ENCODE assay signal across 8 cellular contexts in the genomic region with DNA sequence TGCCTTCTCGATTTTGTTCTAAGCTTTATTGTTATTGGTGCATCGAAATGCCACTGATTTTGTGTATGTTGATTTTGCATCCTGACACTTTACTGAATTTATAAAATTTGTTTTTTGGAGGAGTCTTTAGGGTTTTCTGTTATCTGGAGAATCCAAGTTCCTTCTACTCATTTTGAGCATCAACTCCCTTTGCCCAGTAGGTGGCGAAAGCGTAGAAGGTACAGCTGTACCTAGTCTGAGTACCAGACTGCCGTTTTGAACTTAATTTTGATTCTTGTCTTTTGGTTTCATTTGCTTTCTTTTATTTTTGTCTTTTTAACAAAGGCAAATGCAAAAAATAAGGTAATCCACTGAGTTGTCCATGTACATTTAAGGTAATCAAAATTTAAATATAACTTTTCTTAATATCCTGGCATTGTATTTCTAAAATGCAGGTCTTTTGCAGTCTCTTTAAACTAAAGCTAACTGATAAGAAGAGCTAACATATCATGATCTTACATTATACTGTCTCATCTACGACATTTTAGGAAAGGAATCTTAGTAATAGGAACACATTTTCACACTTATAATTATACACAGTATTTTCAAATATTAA.
A peak's percentile ranks its signal among the peaks of the same experiment; 100 is the strongest.
DNase-seq lines count a peak whose midpoint lies in the region; ATAC-seq and TF ChIP-seq lines count a peak whose summit lies in the region.

No MANE protein-coding gene starts in this region.

- H3K4me2 ChIP-seq in MM.1S (ENCODE audit: low read depth, low read length) (no peak overlapping the region), neural cell (ENCODE audit: low read length) (no peak overlapping the region)

- H3K9me3 ChIP-seq in MM.1S (replicated peaks; ENCODE audit: insufficient read depth, low read length) (no peaks in the 10 kb centered on the region), neural cell (ENCODE audit: low read length) (no peaks in the 10 kb centered on the region)

- no peak overlapping the region for H3K27ac Mint-ChIP-seq in natural killer cell
- H3K27ac Mint-ChIP-seq in natural killer cell treated with Interleukin-12 subunit alpha and Interleukin-12 subunit beta and Interleukin-15 and Interleukin-18, amount 100 ng/mL, for 72 hours: no peak overlapping the region

- H3K27me3 ChIP-seq in MM.1S (replicated peaks; ENCODE audit: insufficient read depth, low read length) (no peaks in the 10 kb centered on the region), neural cell (ENCODE audit: insufficient read depth, low read depth, low read length) (no peaks in the 10 kb centered on the region)

- peak; percentile 45 for TF ChIP-seq CTCF in natural killer cell (IDR thresholded peaks at IDR 0.05)
- TF ChIP-seq CTCF in MM.1S (IDR thresholded peaks at IDR 0.05; ENCODE audit: low read length): peak; percentile 83
- peak; percentile 82 for TF ChIP-seq CTCF in neural cell (IDR thresholded peaks at IDR 0.05; ENCODE audit: poor library complexity, severe bottlenecking)

- no peaks in the 10 kb centered on the region for H4K20me1 ChIP-seq in MM.1S (ENCODE audit: insufficient read depth, low read length)
- no peaks in the 10 kb centered on the region for H4K20me1 ChIP-seq in neural cell (ENCODE audit: insufficient read depth)

- H3F3A ChIP-seq in MM.1S (ENCODE audit: insufficient read depth, low read length) (no peaks in the 10 kb centered on the region), neural cell (ENCODE audit: insufficient read depth, low read length, poor library complexity, severe bottlenecking) (peaks cover under 1% of the 10 kb centered on the region)

- no peaks in the 10 kb centered on the region for H3K36me3 Mint-ChIP-seq in natural killer cell
- H3K36me3 Mint-ChIP-seq in natural killer cell treated with Interleukin-12 subunit alpha and Interleukin-12 subunit beta and Interleukin-15 and Interleukin-18, amount 100 ng/mL, for 72 hours: no peaks in the 10 kb centered on the region

- TF ChIP-seq EP300 in neural cell (conservative IDR thresholded peaks at IDR 0.05; ENCODE audit: poor library complexity, severe bottlenecking): no peak

- H3K27me3 Mint-ChIP-seq in natural killer cell (ENCODE audit: low read depth in 2 of 2): peaks cover 0 to 6% of the 10 kb centered on the region in 2 donors
- peaks cover 4 to 19% of the 10 kb centered on the region in 2 donors for H3K27me3 Mint-ChIP-seq in natural killer cell treated with Interleukin-12 subunit alpha and Interleukin-12 subunit beta and Interleukin-15 and Interleukin-18, amount 100 ng/mL, for 72 hours

- H2AFZ ChIP-seq in MM.1S (ENCODE audit: low read length): no peak overlapping the region
- H2AFZ ChIP-seq in neural cell (ENCODE audit: low read depth, low read length): no peak overlapping the region

- H3K4me3 Mint-ChIP-seq in natural killer cell: no peak overlapping the region
- no peak overlapping the region for H3K4me3 Mint-ChIP-seq in natural killer cell treated with Interleukin-12 subunit alpha and Interleukin-12 subunit beta and Interleukin-15 and Interleukin-18, amount 100 ng/mL, for 72 hours

- TF ChIP-seq POLR2A in erythroblast (IDR thresholded peaks at IDR 0.05; ENCODE audit: low read length): no peak

- TF ChIP-seq RAD21 in neural cell (conservative IDR thresholded peaks at IDR 0.05): peak; percentile 85

- H3K4me1 ChIP-seq in MM.1S (ENCODE audit: low read length): no peaks in the 10 kb centered on the region

- ATAC-seq in natural killer cell (peak in 1 of 3 donors; percentile 47), HG02884 (IDR thresholded peaks at IDR 0.05; ENCODE audit: unreplicated experiment) (no peak)
- no peak for ATAC-seq in natural killer cell treated with Interleukin-12 subunit alpha and Interleukin-12 subunit beta and Interleukin-15 and Interleukin-18, amount 100 ng/mL, for 72 hours

- H3K4me3 ChIP-seq in MM.1S (ENCODE audit: low read length) (no peak overlapping the region), neural cell (ENCODE audit: low read length) (no peak overlapping the region)

- H3K9ac ChIP-seq in MM.1S (ENCODE audit: low read length): no peak overlapping the region
- no peak overlapping the region for H3K9ac ChIP-seq in neural cell (ENCODE audit: low read length)

- no peaks in the 10 kb centered on the region for H3K4me1 Mint-ChIP-seq in natural killer cell
- no peaks in the 10 kb centered on the region for H3K4me1 Mint-ChIP-seq in natural killer cell treated with Interleukin-12 subunit alpha and Interleukin-12 subunit beta and Interleukin-15 and Interleukin-18, amount 100 ng/mL, for 72 hours (ENCODE audit: low read depth in 2 of 2)

- H3K36me3 ChIP-seq in MM.1S (replicated peaks; ENCODE audit: insufficient read depth, low read length) (no peaks in the 10 kb centered on the region), neural cell (ENCODE audit: insufficient read depth, low read length) (no peaks in the 10 kb centered on the region)

- intact Hi-C loops in natural killer cell (cut with micrococcal nuclease): no loop called here

- DNase-seq in natural killer cell (no peak), H4 (ENCODE audit: low spot score) (peak; percentile 42), MM.1S (peak; percentile 79), SKM-1 treated with dmso at 0.1 percent for 144 hours (lab: John Stamatoyannopoulos, UW; ENCODE audit: unreplicated experiment) (peak; percentile 77), erythroblast (lab: John Stamatoyannopoulos, UW) (peak; percentile 48 to 55)
- no peak for DNase-seq in natural killer cell treated with Interleukin-12 subunit alpha and Interleukin-12 subunit beta and Interleukin-15 and Interleukin-18, amount 100 ng/mL, for 72 hours (ENCODE audit: low spot score)

- no peak overlapping the region for H3K27ac ChIP-seq in MM.1S (ENCODE audit: low read length)
- H3K27ac ChIP-seq in neural cell (ENCODE audit: low read length): no peak overlapping the region

- H3K9me2 ChIP-seq in MM.1S (replicated peaks; ENCODE audit: insufficient read depth, low read length) (no peaks in the 10 kb centered on the region), neural cell (ENCODE audit: insufficient read depth, low read length) (no peaks in the 10 kb centered on the region)

- no peaks in the 10 kb centered on the region for H3K9me3 Mint-ChIP-seq in natural killer cell
- H3K9me3 Mint-ChIP-seq in natural killer cell treated with Interleukin-12 subunit alpha and Interleukin-12 subunit beta and Interleukin-15 and Interleukin-18, amount 100 ng/mL, for 72 hours: no peaks in the 10 kb centered on the region

- H3K79me2 ChIP-seq in MM.1S (ENCODE audit: low read length): no peaks in the 10 kb centered on the region
- no peaks in the 10 kb centered on the region for H3K79me2 ChIP-seq in neural cell (replicated peaks; ENCODE audit: insufficient read depth, low read length)

TF ChIP-seq in neural cell, 6 proteins besides CTCF, POLR2A, EP300 and RAD21:
- TF ChIP-seq SMC3 (conservative IDR thresholded peaks at IDR 0.05; ENCODE audit: poor library complexity): peak; percentile 89
- TF ChIP-seq TAF1 (IDR thresholded peaks at IDR 0.05; ENCODE audit: low read depth): no peak
- no peak for TF ChIP-seq MXI1 (conservative IDR thresholded peaks at IDR 0.05; ENCODE audit: poor library complexity, severe bottlenecking)
- no peak for TF ChIP-seq EZH2 (IDR thresholded peaks at IDR 0.05; ENCODE audit: borderline replicate concordance, insufficient read depth, low read length, poor library complexity, severe bottlenecking)

Comparison
In these comparisons a context has a peak if more than half of its experiments do, and no peak if none do; other contexts are left out.
1. DNase-seq: peak in H4 (single experiment), MM.1S (single experiment), SKM-1 treated with dmso at 0.1 percent for 144 hours (single experiment) and erythroblast (2 of 2); none in natural killer cell (single experiment) and natural killer cell treated with Interleukin-12 subunit alpha and Interleukin-12 subunit beta and Interleukin-15 and Interleukin-18, amount 100 ng/mL, for 72 hours (single experiment).
2. Peak in every context shown above with its lines, with median percentiles within 50 percentile points of each other: CTCF ChIP-seq.